Comparison of ENCODE assay signal across 1 cellular context in genomic region chr17:55446581-55447205, GRCh38.
TF ChIP-seq lines count a peak whose summit lies in the region.

No MANE protein-coding gene starts in this region.

TF ChIP-seq in HepG2, 621 proteins besides CTCF, POLR2A, EP300 and RAD21 (continued from another document and continues in another):
- TF ChIP-seq ZXDC (CRISPR knock-in tag; IDR thresholded peaks at IDR 0.05), result no peak
- no peak for TF ChIP-seq MAFK (conservative IDR thresholded peaks at IDR 0.05 in 1 of 2, IDR thresholded peaks at IDR 0.05 in 1 of 2; ENCODE audit: low read length in 2 of 2)
- 0 out of 2 replicates have a peak, but pooled peaks have one; percentile 43 for TF ChIP-seq ZNF367 (CRISPR knock-in tag; IDR thresholded peaks at IDR 0.05; ENCODE audit: borderline replicate concordance)
- peak; percentile 99 for TF ChIP-seq ZBTB43 (CRISPR knock-in tag; conservative IDR thresholded peaks at IDR 0.05)
- TF ChIP-seq SPEN (CRISPR knock-in tag; IDR thresholded peaks at IDR 0.05; ENCODE audit: low read depth), result no peak
- peak; percentile 98; the same call in 1 of the 2 replicates for TF ChIP-seq FOXJ3 (CRISPR knock-in tag; IDR thresholded peaks at IDR 0.05; ENCODE audit: borderline replicate concordance)
- TF ChIP-seq ZNF781 (CRISPR knock-in tag; IDR thresholded peaks at IDR 0.05; ENCODE audit: borderline replicate concordance, not compliant biosample characterization), result no peak
- peak; percentile 93 for TF ChIP-seq HNF1A (IDR thresholded peaks at IDR 0.05; ENCODE audit: low read depth)
- peak; percentile 98 for TF ChIP-seq HNF1A (CRISPR knock-in tag; IDR thresholded peaks at IDR 0.05; ENCODE audit: borderline replicate concordance)
- TF ChIP-seq NR0B2 (CRISPR knock-in tag; IDR thresholded peaks at IDR 0.05), result no peak
- TF ChIP-seq TRAFD1 (CRISPR knock-in tag; IDR thresholded peaks at IDR 0.05; ENCODE audit: borderline replicate concordance), result no peak
- TF ChIP-seq ZNF777 (CRISPR knock-in tag; IDR thresholded peaks at IDR 0.05), result peak; percentile 41; the same call in 1 of the 2 replicates
- TF ChIP-seq MTA1 (CRISPR knock-in tag; IDR thresholded peaks at IDR 0.05; ENCODE audit: borderline replicate concordance), result no peak
- peak; percentile 61; the same call in 1 of the 2 replicates for TF ChIP-seq ZNF678 (CRISPR knock-in tag; IDR thresholded peaks at IDR 0.05)
- TF ChIP-seq REST (IDR thresholded peaks at IDR 0.05; ENCODE audit: borderline replicate concordance in 1 of 2, low read depth in 1 of 2, low read length in 2 of 2), result peak in 1 of 2 experiments; percentile 61; a peak in 2 of 4 replicates
- TF ChIP-seq ONECUT2 (CRISPR knock-in tag; IDR thresholded peaks at IDR 0.05), result peak; percentile 57; the same call in 1 of the 2 replicates
- no peak for TF ChIP-seq ZNF7 (CRISPR knock-in tag; IDR thresholded peaks at IDR 0.05)
- TF ChIP-seq ZNF496 (CRISPR knock-in tag; IDR thresholded peaks at IDR 0.05; ENCODE audit: insufficient replicate concordance), result no peak
- TF ChIP-seq SAP130 (CRISPR knock-in tag; IDR thresholded peaks at IDR 0.05; ENCODE audit: low read depth), result peak; percentile 79
- no peak for TF ChIP-seq RELA (CRISPR knock-in tag; IDR thresholded peaks at IDR 0.05)
- peak; percentile 33; the same call in 1 of the 2 replicates for TF ChIP-seq TAF1 (CRISPR knock-in tag; IDR thresholded peaks at IDR 0.05)
- TF ChIP-seq PITX1 (CRISPR knock-in tag; IDR thresholded peaks at IDR 0.05), result peak; percentile 92
- no peak for TF ChIP-seq ZBTB49 (CRISPR knock-in tag; IDR thresholded peaks at IDR 0.05; ENCODE audit: borderline replicate concordance)
- no peak for TF ChIP-seq HES4 (CRISPR knock-in tag; IDR thresholded peaks at IDR 0.05; ENCODE audit: borderline replicate concordance)
- no peak for TF ChIP-seq ZNF207 (IDR thresholded peaks at IDR 0.05; ENCODE audit: borderline replicate concordance)
- TF ChIP-seq ZFP36L2 (CRISPR knock-in tag; IDR thresholded peaks at IDR 0.05), result no peak
- peak; percentile 65; the same call in 1 of the 2 replicates for TF ChIP-seq ZNF652 (CRISPR knock-in tag; IDR thresholded peaks at IDR 0.05; ENCODE audit: borderline replicate concordance, low read depth)
- no peak for TF ChIP-seq PLRG1 (conservative IDR thresholded peaks at IDR 0.05)
- no peak for TF ChIP-seq ZNF709 (CRISPR knock-in tag; IDR thresholded peaks at IDR 0.05)
- TF ChIP-seq ZNF598 (CRISPR knock-in tag; IDR thresholded peaks at IDR 0.05; ENCODE audit: borderline replicate concordance), result no peak
- TF ChIP-seq ZNF775 (CRISPR knock-in tag; IDR thresholded peaks at IDR 0.05; ENCODE audit: borderline replicate concordance), result peak; percentile 79; the same call in 1 of the 2 replicates
- no peak for TF ChIP-seq CENPT (CRISPR knock-in tag; IDR thresholded peaks at IDR 0.05; ENCODE audit: low read depth)
- peak in 1 of 2 experiments; percentile 48; a peak in 2 of 4 replicates for TF ChIP-seq NR2F1 (CRISPR knock-in tag; IDR thresholded peaks at IDR 0.05)
- no peak for TF ChIP-seq ZNF10 (CRISPR knock-in tag; IDR thresholded peaks at IDR 0.05; ENCODE audit: borderline replicate concordance, low read depth)
- TF ChIP-seq SIN3B (IDR thresholded peaks at IDR 0.05; ENCODE audit: low read length), result no peak
- TF ChIP-seq IKZF5 (CRISPR knock-in tag; IDR thresholded peaks at IDR 0.05), result peak; percentile 53; the same call in 1 of the 2 replicates
- TF ChIP-seq CREB1 (IDR thresholded peaks at IDR 0.05), result peak; percentile 56; the same call in 1 of the 2 replicates
- TF ChIP-seq CREB1 (CRISPR knock-in tag; IDR thresholded peaks at IDR 0.05), result peak; percentile 91
